Comparison of ENCODE assay signal across 28 cellular contexts in the genomic region with DNA sequence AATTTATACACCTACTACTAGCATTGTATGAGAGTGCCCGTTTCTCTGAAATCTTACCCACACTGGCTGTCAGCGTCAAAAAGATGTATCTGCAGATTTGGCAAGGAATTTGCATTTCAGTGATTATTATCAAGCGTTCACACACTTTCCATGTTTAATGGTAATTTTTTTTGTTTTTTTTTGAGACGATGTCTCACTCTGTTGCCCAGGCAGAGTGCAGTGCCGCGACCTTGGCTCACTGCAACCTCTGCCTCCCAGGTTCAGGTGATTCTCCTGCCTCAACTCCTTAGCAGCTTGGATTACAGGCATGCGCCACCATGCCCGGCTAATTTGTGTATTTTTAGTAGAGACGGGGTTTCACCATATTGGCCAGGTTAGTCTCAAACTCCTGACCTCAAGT. TPM values are rescaled to one million over a fixed set of nuclear protein-coding genes. Genes with fewer than 3 reads are reported as not detected.
A peak's percentile ranks its signal among the peaks of the same experiment; 100 is the strongest.
DNase-seq lines count a peak whose midpoint lies in the region; ATAC-seq and TF ChIP-seq lines count a peak whose summit lies in the region.
"Had no signal": no experiment of that assay in that cellular context is flagged by ENCODE, and none has a peak within 500 bp of the region (broad histone marks: within the 10 kb centered on the region; RNA-seq: fewer than 3 reads in every experiment).

No MANE protein-coding gene starts in this region.

- H4K20me1 ChIP-seq in SK-N-SH (ENCODE audit: insufficient read depth) (peaks cover 41% of the 10 kb centered on the region), osteoblast (ENCODE audit: insufficient read depth, low read length) (peaks cover 3% of the 10 kb centered on the region)

- intact Hi-C loops in breast epithelium (cut with DNase I; ENCODE audit: low total_unique reads) = no loop called here
- intact Hi-C loops in Calu3 (cut with micrococcal nuclease; ENCODE audit: unreplicated experiment) = no loop called here

- H3F3A ChIP-seq in SK-N-SH (replicated peaks; ENCODE audit: insufficient read depth) = peaks cover 61% of the 10 kb centered on the region

- DNase-seq in SK-N-SH (no peak), breast epithelium (ENCODE audit: low spot score in 2 of 2) (no peak), osteoblast (ENCODE audit: insufficient read length, low spot score, missing footprints) (no peak), tibial nerve (ENCODE audit: low spot score in 2 of 2) (no peak), Calu3 (no peak)
- no peak for DNase-seq in stimulated activated naive CD4-positive, alpha-beta T cell (lab: John Stamatoyannopoulos, UW)
- no peak for DNase-seq in activated naive CD4-positive, alpha-beta T cell (lab: John Stamatoyannopoulos, UW)
- DNase-seq: activated CD8-positive, alpha-beta memory T cell treated with anti-CD3 and anti-CD28 coated beads for 24 hours; activated naive CD4-positive, alpha-beta T cell treated with anti-CD3 and anti-CD28 coated beads for 36 hours; activated T-cell treated with anti-CD3 and anti-CD28 coated beads, Interleukin-2, amount 50 U/mL, for 24 hours; amygdala; caudate nucleus; foreskin keratinocyte; lower lobe of right lung; NCI-H1105; NCI-H2029 treated with DMSO at 0.1 percent for 48 hours; NCI-H226; NCI-H774; occipital lobe; right cardiac atrium; SHP77 treated with DMSO at 0.1 percent for 48 hours; stimulated activated CD4-positive, alpha-beta T cell treated with anti-CD3 and anti-CD28 coated beads, Interleukin-15, amount 100 ng/mL, for 24 hours; stimulated activated CD8-positive, alpha-beta memory T cell treated with anti-CD3 and anti-CD28 coated beads, Interleukin-4, amount 100 ng/mL, for 48 hours; T-cell had no signal

- no peaks in the 10 kb centered on the region for H3K36me3 Mint-ChIP-seq in Calu3 (ENCODE audit: insufficient read depth, unreplicated experiment)
- H3K36me3 Mint-ChIP-seq: T-cell had no signal

- H2AFZ ChIP-seq in SK-N-SH (ENCODE audit: low read depth) (no peak overlapping the region), osteoblast (ENCODE audit: low read length) (no peak overlapping the region)

- no peaks in the 10 kb centered on the region for H3K9me3 Mint-ChIP-seq in Calu3 (ENCODE audit: low read depth, unreplicated experiment)
- H3K9me3 Mint-ChIP-seq: activated naive CD4-positive, alpha-beta T cell treated with anti-CD3 and anti-CD28 coated beads for 36 hours; activated T-cell treated with anti-CD3 and anti-CD28 coated beads, Interleukin-2, amount 50 U/mL, for 24 hours; T-cell had no signal

- CTCF ChIA-PET in SK-N-SH (lab: Yijun Ruan, JAX) (interaction anchor here (1.3 to 7.5 kb wide), 4 partner anchors 15 to 142 kb away, joined by 4 to 86 read pairs (median 6); no protein-coding TSS in a partner anchor), Calu3 (lab: Charles Lee) (no interaction called here)

- H3K4me3 Mint-ChIP-seq in Calu3 (ENCODE audit: low read depth, unreplicated experiment) = no peak overlapping the region
- H3K4me3 Mint-ChIP-seq: activated naive CD4-positive, alpha-beta T cell treated with anti-CD3 and anti-CD28 coated beads for 36 hours; activated T-cell treated with anti-CD3 and anti-CD28 coated beads, Interleukin-2, amount 50 U/mL, for 24 hours; B cell; T-cell had no signal

- POLR2A ChIA-PET in SK-N-SH (lab: Yijun Ruan, JAX) = no interaction called here

- no peak for TF ChIP-seq CTCF in SK-N-SH (IDR thresholded peaks at IDR 0.05)
- TF ChIP-seq CTCF in breast epithelium (IDR thresholded peaks at IDR 0.05) = no peak
- no peak for TF ChIP-seq CTCF in osteoblast (IDR thresholded peaks at IDR 0.05; ENCODE audit: extremely low read depth, low read depth, low read length)
- TF ChIP-seq CTCF in tibial nerve (IDR thresholded peaks at IDR 0.05) = no peak
- TF ChIP-seq CTCF in Calu3 (IDR thresholded peaks at IDR 0.05; ENCODE audit: unreplicated experiment) = no peak

- H3K4me2 ChIP-seq in SK-N-SH (peak overlapping the region; percentile 74; the same call in 1 of the 2 replicates), osteoblast (ENCODE audit: insufficient read depth, low read length) (no peak overlapping the region)

- no peak overlapping the region for H3K9ac ChIP-seq in SK-N-SH

- TF ChIP-seq POLR2A in breast epithelium (IDR thresholded peaks at IDR 0.05) (no peak), tibial nerve (IDR thresholded peaks at IDR 0.05) (no peak)

- no peak overlapping the region for H3K27ac Mint-ChIP-seq in Calu3 (ENCODE audit: unreplicated experiment)
- H3K27ac Mint-ChIP-seq: activated naive CD4-positive, alpha-beta T cell treated with anti-CD3 and anti-CD28 coated beads for 36 hours; activated T-cell treated with anti-CD3 and anti-CD28 coated beads, Interleukin-2, amount 50 U/mL, for 24 hours; B cell; T-cell had no signal

- no peaks in the 10 kb centered on the region for H3K9me3 ChIP-seq in SK-N-SH
- H3K9me3 ChIP-seq in breast epithelium = no peaks in the 10 kb centered on the region
- no peaks in the 10 kb centered on the region for H3K9me3 ChIP-seq in osteoblast (ENCODE audit: low read depth, low read length)
- no peaks in the 10 kb centered on the region for H3K9me3 ChIP-seq in tibial nerve
- H3K9me3 ChIP-seq: lower lobe of right lung had no signal

- peak overlapping the region in 1 of 2 experiments; percentile 99; a peak in 2 of 4 replicates for H3K27ac ChIP-seq in SK-N-SH (ENCODE audit: low read depth in 2 of 2, low read length in 1 of 2)
- peak overlapping the region; percentile 3 to 43 for H3K27ac ChIP-seq in breast epithelium
- H3K27ac ChIP-seq in osteoblast (ENCODE audit: low read depth, low read length) = peak overlapping the region; percentile 98
- peak overlapping the region in 3 of 4 donors; percentile 0 to 98 (median 92) for H3K27ac ChIP-seq in tibial nerve
- H3K27ac ChIP-seq: 22Rv1, foreskin keratinocyte had no signal

- H3K4me3 ChIP-seq in SK-N-SH (ENCODE audit: low read depth in 2 of 2, low read length in 1 of 2) (no peak overlapping the region), breast epithelium (no peak overlapping the region), osteoblast (ENCODE audit: insufficient read depth, low read length) (no peak overlapping the region), tibial nerve (no peak overlapping the region)
- H3K4me3 ChIP-seq: lower lobe of right lung had no signal

- H3K27me3 Mint-ChIP-seq in Calu3 (ENCODE audit: unreplicated experiment) = no peaks in the 10 kb centered on the region
- H3K27me3 Mint-ChIP-seq: activated T-cell treated with anti-CD3 and anti-CD28 coated beads, Interleukin-2, amount 50 U/mL, for 24 hours; B cell; T-cell had no signal

- H3K9me2 ChIP-seq in SK-N-SH = no peaks in the 10 kb centered on the region

- no TSS peak for BruUV-seq in Calu3 (replicated peaks; lab: Mats Ljungman, UMichigan)

- no peak for TF ChIP-seq RAD21 in SK-N-SH (IDR thresholded peaks at IDR 0.05; ENCODE audit: low read length)

- 93% methylated on average over 9 of the region's 9 CpGs for WGBS in SK-N-SH (ENCODE audit: low lambda C conversion rate)
- 81 to 83% methylated on average over 9 of the region's 9 CpGs for WGBS in tibial nerve, 2 donors

- H3K79me2 ChIP-seq in SK-N-SH (ENCODE audit: insufficient read depth) (peaks cover 75% of the 10 kb centered on the region), osteoblast (ENCODE audit: insufficient read depth, low read length) (peaks cover 71% of the 10 kb centered on the region)

- no peak for ATAC-seq in SK-N-SH treated with all-trans-retinoic acid at 6 μM for 48 hours
- ATAC-seq: foreskin keratinocyte, lower lobe of right lung, right cardiac atrium, T-cell had no signal

- TF ChIP-seq EP300 in SK-N-SH (IDR thresholded peaks at IDR 0.05; ENCODE audit: borderline replicate concordance in 1 of 2, low read depth in 1 of 2, low read length in 1 of 2) = no peak
- no peak for TF ChIP-seq EP300 in tibial nerve (IDR thresholded peaks at IDR 0.05)

- H3K36me3 ChIP-seq in SK-N-SH (replicated peaks in 1 of 2; ENCODE audit: control insufficient read depth in 1 of 2, insufficient read depth in 2 of 2, low read length in 1 of 2) = peaks cover 5 to 6% of the 10 kb centered on the region in 2 experiments
- H3K36me3 ChIP-seq in breast epithelium = no peaks in the 10 kb centered on the region
- peaks cover 19% of the 10 kb centered on the region for H3K36me3 ChIP-seq in osteoblast (ENCODE audit: insufficient read depth, low read length)
- H3K36me3 ChIP-seq in tibial nerve = no peaks in the 10 kb centered on the region

- H3K4me1 Mint-ChIP-seq in Calu3 (ENCODE audit: low read depth, unreplicated experiment) = peaks cover 14% of the 10 kb centered on the region
- H3K4me1 Mint-ChIP-seq: B cell had no signal

- H3K4me1 ChIP-seq in SK-N-SH (ENCODE audit: control insufficient read depth in 1 of 2, insufficient read depth in 2 of 2, low read depth in 1 of 2, low read length in 1 of 2) (peaks cover 23 to 49% of the 10 kb centered on the region in 2 experiments), breast epithelium (peaks cover 10 to 13% of the 10 kb centered on the region in 2 donors), osteoblast (ENCODE audit: insufficient read depth, low read length) (peaks cover 52% of the 10 kb centered on the region), tibial nerve (peaks cover 0 to 81% (median 28%) of the 10 kb centered on the region in 4 donors)

- H3K27me3 ChIP-seq in SK-N-SH (ENCODE audit: insufficient read depth) = no peaks in the 10 kb centered on the region
- no peaks in the 10 kb centered on the region for H3K27me3 ChIP-seq in breast epithelium
- H3K27me3 ChIP-seq in osteoblast (ENCODE audit: insufficient read depth, low read length) = no peaks in the 10 kb centered on the region
- no peaks in the 10 kb centered on the region for H3K27me3 ChIP-seq in tibial nerve
- H3K27me3 ChIP-seq: foreskin keratinocyte had no signal

TF ChIP-seq in SK-N-SH, 30 proteins besides CTCF, POLR2A, EP300 and RAD21 (continues in another document):
- TF ChIP-seq GABPA (IDR thresholded peaks at IDR 0.05; ENCODE audit: low read depth) (no peak), CHD2 (IDR thresholded peaks at IDR 0.05; ENCODE audit: low read length, partially characterized antibody) (no peak), TCF12 (IDR thresholded peaks at IDR 0.05) (no peak)

TF ChIP-seq in SK-N-SH treated with all-trans-retinoic acid at 6 μM for 48 hours, 23 proteins besides CTCF, POLR2A, EP300 and RAD21 (continues in another document):
- TF ChIP-seq SNAI2 (CRISPR knock-in tag; IDR thresholded peaks at IDR 0.05) = no peak
- TF ChIP-seq PPARA (CRISPR knock-in tag; IDR thresholded peaks at IDR 0.05; ENCODE audit: borderline replicate concordance) = no peak

RNA-seq across cellular contexts. Expression of gene ABL1, which starts 14.3 kb away (rescaled TPM):
- polyA plus RNA-seq in SK-N-SH (2012; rRNA removed) = 23.5 and 24.6 TPM in 2 replicates
- 16.8 and 22.1 TPM in 2 replicates for polyA plus RNA-seq in SK-N-SH (2012; cell fraction: cytosol; rRNA removed)
- 46.2 and 46.5 TPM in 2 replicates for polyA plus RNA-seq in SK-N-SH (2012; cell fraction: nucleus; rRNA removed)
- total RNA-seq in breast epithelium (10 to 100 TPM; 43.6 to 72.8 (median 67.4) TPM), osteoblast (92.2 and 94.8 TPM in 2 replicates), tibial nerve (100 to 1,000 TPM in 1 of 4 donors, 10 to 100 TPM in 3; 58.0 to 105 (median 78.6) TPM), Calu3 (2022) (29.6 and 30.0 TPM in 2 replicates)

RNA-seq across cellular contexts. Expression of gene QRFP, which starts 47.3 kb away (rescaled TPM):
- not detected in 2 replicates for polyA plus RNA-seq in SK-N-SH (2012; rRNA removed)
- not detected in 2 replicates for polyA plus RNA-seq in SK-N-SH (2012; cell fraction: cytosol; rRNA removed)
- not detected in 2 replicates for polyA plus RNA-seq in SK-N-SH (2012; cell fraction: nucleus; rRNA removed)
- total RNA-seq in breast epithelium (not detected), osteoblast (not detected in 2 replicates), tibial nerve (not detected), Calu3 (2022) (not detected in 2 replicates)
- total RNA-seq: activated naive CD4-positive, alpha-beta T cell treated with anti-CD3 and anti-CD28 coated beads for 36 hours; B cell; foreskin keratinocyte; lower lobe of right lung; myocyte; occipital lobe; right cardiac atrium; T-cell had no signal
- polyA plus RNA-seq: foreskin keratinocyte had no signal
